Comparison of ENCODE assay signal across 8 cellular contexts in the genomic region with DNA sequence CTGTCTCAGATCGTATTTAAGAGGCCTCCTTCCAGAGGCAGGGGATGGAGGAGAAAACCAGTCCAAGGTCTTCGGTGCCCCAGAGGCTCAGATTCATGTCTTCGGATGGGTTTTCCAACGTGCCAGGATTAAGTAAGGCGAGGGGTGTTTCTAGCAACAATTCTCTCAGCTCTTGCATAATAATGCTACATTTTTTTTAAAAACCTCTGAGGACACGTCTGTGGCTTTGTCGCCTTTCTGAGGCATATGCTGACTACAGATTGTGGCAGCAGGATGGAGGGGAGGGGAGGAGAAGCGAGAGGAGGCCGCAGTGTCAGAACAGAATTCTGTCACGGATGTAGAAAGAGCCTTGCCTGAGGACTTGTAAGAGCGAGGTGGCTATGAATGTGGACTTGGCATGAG. TPM values are rescaled to one million over a fixed set of nuclear protein-coding genes. Genes with fewer than 3 reads are reported as not detected.
DNase-seq lines count a peak whose midpoint lies in the region; ATAC-seq and TF ChIP-seq lines count a peak whose summit lies in the region.

No MANE protein-coding gene starts in this region.

- H3K9me3 Mint-ChIP-seq in progenitor cell of endocrine pancreas (ENCODE audit: low read depth) = peaks cover 5% of the 10 kb centered on the region

- H3K27me3 Mint-ChIP-seq in progenitor cell of endocrine pancreas = peaks cover 41% of the 10 kb centered on the region

- no peaks in the 10 kb centered on the region for H3K9me3 ChIP-seq in Peyer's patch

- no peak overlapping the region for H3K27ac Mint-ChIP-seq in progenitor cell of endocrine pancreas

- H3K36me3 ChIP-seq in Peyer's patch = no peaks in the 10 kb centered on the region

- peaks cover 31% of the 10 kb centered on the region for H3K4me1 Mint-ChIP-seq in progenitor cell of endocrine pancreas (ENCODE audit: low read depth)

- no peaks in the 10 kb centered on the region for H3K36me3 Mint-ChIP-seq in progenitor cell of endocrine pancreas (ENCODE audit: insufficient read depth)

- no peaks in the 10 kb centered on the region for H3K27me3 ChIP-seq in Peyer's patch

- ATAC-seq in GM21367 (IDR thresholded peaks at IDR 0.05; ENCODE audit: unreplicated experiment) = no peak

- no peak for TF ChIP-seq POLR2A in Peyer's patch (IDR thresholded peaks at IDR 0.05)

- peaks cover 4 to 20% (median 10%) of the 10 kb centered on the region in 4 donors for H3K4me1 ChIP-seq in Peyer's patch

- DNase-seq in GM10248 (ENCODE audit: extremely low spot score) (peak; percentile 55), Peyer's patch (peak in 2 of 3 donors; percentile 54 to 77), progenitor cell of endocrine pancreas (ENCODE audit: low spot score, unreplicated experiment) (no peak), NCI-H1930 (lab: John Stamatoyannopoulos, UW) (no peak), DMS114 treated with DMSO at 0.1 percent for 48 hours (lab: John Stamatoyannopoulos, UW; ENCODE audit: unreplicated experiment) (no peak)
- DNase-seq in activated effector memory CD4-positive, alpha-beta T cell treated with Interleukin-2 at 50 U/mL for 16 hours = peak; percentile 73
- peak; percentile 40 to 65 (median 49) for DNase-seq in stimulated activated CD4-positive, alpha-beta T cell treated with anti-CD3 and anti-CD28 coated beads, Interleukin-1b, Interleukin-23, amount 100 ng/mL, for 24 hours (ENCODE audit: low read depth in 4 of 4, low spot score in 1 of 4)

- TF ChIP-seq CTCF in GM10248 (IDR thresholded peaks at IDR 0.05; ENCODE audit: control extremely low read depth, extremely low read depth, low read depth, missing control alignments) = no peak
- TF ChIP-seq CTCF in Peyer's patch (IDR thresholded peaks at IDR 0.05) = no peak
- TF ChIP-seq CTCF in progenitor cell of endocrine pancreas (IDR thresholded peaks at IDR 0.05; ENCODE audit: unreplicated experiment) = no peak

- POLR2A ChIA-PET in GM10248 (lab: Yijun Ruan, JAX) = no interaction called here

- CTCF ChIA-PET in GM10248 (lab: Yijun Ruan, JAX) = interaction anchor here (0.9 to 5.8 kb wide), 5 partner anchors 14 to 48 kb away, joined by 3 to 33 read pairs (median 7); no protein-coding TSS in a partner anchor

- H3K4me3 ChIP-seq in Peyer's patch = peak overlapping the region in 2 of 4 donors; percentile 19 to 31

- no peak overlapping the region for H3K4me3 Mint-ChIP-seq in progenitor cell of endocrine pancreas (ENCODE audit: low read depth)

- peak overlapping the region; percentile 63 to 84 (median 71) for H3K27ac ChIP-seq in Peyer's patch

RNA-seq across cellular contexts. Expression of gene CCDC167, which starts 17.7 kb away (rescaled TPM):
- total RNA-seq in Peyer's patch (10 to 100 TPM in 3 of 4 donors, 1 to 10 TPM in 1; 8.0 to 28.1 (median 19.3) TPM), progenitor cell of endocrine pancreas (44.1 and 44.9 TPM in 2 replicates)

Comparison
In these comparisons a context has a peak if more than half of its experiments do, and no peak if none do; other contexts are left out.
1. DNase-seq: peak in GM10248 (single experiment), Peyer's patch (2 of 3), activated effector memory CD4-positive, alpha-beta T cell treated with Interleukin-2 at 50 U/mL for 16 hours (single experiment) and stimulated activated CD4-positive, alpha-beta T cell treated with anti-CD3 and anti-CD28 coated beads, Interleukin-1b, Interleukin-23, amount 100 ng/mL, for 24 hours (4 of 4); none in progenitor cell of endocrine pancreas (single experiment), NCI-H1930 (0 of 2) and DMS114 treated with DMSO at 0.1 percent for 48 hours (single experiment).